In the genomic region with DNA sequence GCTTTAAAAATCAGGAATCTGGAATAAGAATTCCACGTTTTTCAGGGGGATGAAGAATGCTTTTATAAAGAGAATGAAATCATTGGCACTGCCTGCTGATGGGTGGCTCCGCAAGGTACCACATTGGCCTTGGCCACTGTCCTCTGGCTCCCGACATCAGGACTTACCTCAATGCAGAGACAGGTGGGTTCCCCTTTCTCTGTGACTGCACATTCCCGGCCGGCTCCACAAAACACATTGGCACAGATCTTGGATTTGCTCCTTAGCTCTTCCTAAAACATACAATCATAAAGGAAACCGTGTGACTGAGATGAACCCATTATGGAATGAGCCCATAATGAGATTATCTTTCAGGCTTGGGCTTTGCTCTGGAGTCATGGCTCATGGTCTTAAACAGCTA, we compare ENCODE assay signal across 21 cellular contexts. TPM values are rescaled to one million over a fixed set of nuclear protein-coding genes. Genes with fewer than 3 reads are reported as not detected.
A peak's percentile ranks its signal among the peaks of the same experiment; 100 is the strongest.
DNase-seq lines count a peak whose midpoint lies in the region; ATAC-seq and TF ChIP-seq lines count a peak whose summit lies in the region.
"Had no signal": no experiment of that assay in that cellular context is flagged by ENCODE, and none has a peak within 500 bp of the region (broad histone marks: within the 10 kb centered on the region; RNA-seq: fewer than 3 reads in every experiment).

No MANE protein-coding gene starts in this region.

- H3K4me3 ChIP-seq in AG04450 (ENCODE audit: low read depth, low read length) (no peak overlapping the region), WERI-Rb-1 (ENCODE audit: low read depth, low read length) (no peak overlapping the region), mesenchymal stem cell (ENCODE audit: insufficient read depth in 1 of 2, low read depth in 1 of 2, low read length in 2 of 2) (no peak overlapping the region)
- H3K4me3 ChIP-seq: Peyer's patch had no signal

- no peak overlapping the region for H3K18ac ChIP-seq in mesenchymal stem cell (ENCODE audit: low read depth in 1 of 2, low read length in 2 of 2)
- no peak overlapping the region for H3K18ac ChIP-seq in H9 (ENCODE audit: insufficient read length, low read depth, low read length)

- H2AFZ ChIP-seq in mesenchymal stem cell (ENCODE audit: low read depth, low read length) (no peak overlapping the region), H9 (ENCODE audit: low read length) (no peak overlapping the region)

- CTCF ChIA-PET in AG04450 (lab: Charles Lee): interaction anchor here (0.6 to 12.6 kb wide), 15 partner anchors 10 to 172 kb away, joined by 3 to 209 read pairs (median 4); no protein-coding TSS in a partner anchor

- no peaks in the 10 kb centered on the region for H4K20me1 ChIP-seq in H9 (ENCODE audit: control insufficient read depth, insufficient read depth, insufficient read length)

- peak overlapping the region; percentile 0 for H3K27ac ChIP-seq in AG04450 (ENCODE audit: low read depth, low read length)
- no peak overlapping the region; the same call in 1 of the 2 replicates for H3K27ac ChIP-seq in WERI-Rb-1
- no peak overlapping the region for H3K27ac ChIP-seq in mesenchymal stem cell (ENCODE audit: low read length, poor library complexity, severe bottlenecking)
- H3K27ac ChIP-seq in H9 (ENCODE audit: insufficient read length, low read depth, low read length): no peak overlapping the region
- H3K27ac ChIP-seq: KMS-11, Peyer's patch had no signal

- H3K9me3 Mint-ChIP-seq in HFFc6: no peaks in the 10 kb centered on the region
- peaks cover 0 to 5% of the 10 kb centered on the region in 2 experiments; a peak in 3 of 5 replicates for H3K9me3 Mint-ChIP-seq in H9
- H3K9me3 Mint-ChIP-seq: CD4-positive, CD25-positive, alpha-beta regulatory T cell had no signal

- H3K9ac ChIP-seq in mesenchymal stem cell (ENCODE audit: low read length) (peak overlapping the region; percentile 75), H9 (ENCODE audit: extremely low read depth, insufficient read length, low read length) (no peak overlapping the region)
- H3K9ac ChIP-seq: KMS-11 had no signal

- TF ChIP-seq CTCF in AG04450 (IDR thresholded peaks at IDR 0.05; ENCODE audit: low read depth, low read length): no peak
- TF ChIP-seq CTCF in HFFc6 (IDR thresholded peaks at IDR 0.05): no peak
- no peak for TF ChIP-seq CTCF in WERI-Rb-1 (IDR thresholded peaks at IDR 0.05; ENCODE audit: low read depth, low read length)
- TF ChIP-seq CTCF in H9 (conservative IDR thresholded peaks at IDR 0.05): no peak

- H4K8ac ChIP-seq in mesenchymal stem cell (ENCODE audit: low read length): no peak overlapping the region
- H4K8ac ChIP-seq in H9 (replicated peaks; ENCODE audit: insufficient read length, low read depth, low read length): no peak overlapping the region

- H3K4me2 ChIP-seq in mesenchymal stem cell (ENCODE audit: low read length, poor library complexity, severe bottlenecking) (no peak overlapping the region), H9 (ENCODE audit: insufficient read depth, insufficient read length, low read length) (no peak overlapping the region)
- H3K4me2 ChIP-seq: KMS-11 had no signal

- H3K4me3 Mint-ChIP-seq in HFFc6 (no peak overlapping the region), H9 (no peak overlapping the region)
- H3K4me3 Mint-ChIP-seq: B cell; CD4-positive, CD25-positive, alpha-beta regulatory T cell had no signal

- no peak overlapping the region for H2BK15ac ChIP-seq in mesenchymal stem cell (ENCODE audit: low read depth, poor library complexity, severe bottlenecking)
- no peak overlapping the region for H2BK15ac ChIP-seq in H9 (ENCODE audit: low read depth, low read length)

- no peak overlapping the region for H3K56ac ChIP-seq in H9 (ENCODE audit: insufficient read length, low read depth, low read length)

- H3K27ac Mint-ChIP-seq in HFFc6 (peak overlapping the region; percentile 88), H9 (no peak overlapping the region)
- H3K27ac Mint-ChIP-seq: B cell had no signal

- H2BK20ac ChIP-seq in H9 (ENCODE audit: low read depth, low read length, poor library complexity, severe bottlenecking): no peak overlapping the region

- H3K79me2 ChIP-seq in H9 (ENCODE audit: insufficient read depth, low read length): no peaks in the 10 kb centered on the region; the same call in 1 of the 2 replicates

- WGBS in mesenchymal stem cell: 96% methylated on average over 6 of the region's 6 CpGs
- WGBS in H9 (ENCODE audit: extremely low coverage, insufficient read length, low lambda C conversion rate): no CpG with 5 or more reads among the region's 6 CpGs

- H2BK12ac ChIP-seq in mesenchymal stem cell (ENCODE audit: low read length in 2 of 2) (no peak overlapping the region), H9 (ENCODE audit: insufficient read length, low read depth, low read length) (no peak overlapping the region)

- no peak overlapping the region for H3T11ph ChIP-seq in H9 (ENCODE audit: low read length)

- no peak overlapping the region for H4K5ac ChIP-seq in H9 (ENCODE audit: insufficient read length, low read depth, low read length)

- H3K4ac ChIP-seq in mesenchymal stem cell (ENCODE audit: low read depth in 1 of 2, low read length in 2 of 2) (no peak overlapping the region), H9 (ENCODE audit: low read depth, low read length) (no peak overlapping the region)

- H3K79me1 ChIP-seq in mesenchymal stem cell (replicated peaks; ENCODE audit: low read length, poor library complexity, severe bottlenecking): peaks cover 35% of the 10 kb centered on the region
- no peaks in the 10 kb centered on the region for H3K79me1 ChIP-seq in H9 (ENCODE audit: insufficient read depth, low read depth, low read length, poor library complexity, severe bottlenecking)

- no peaks in the 10 kb centered on the region for H3K23me2 ChIP-seq in H9 (ENCODE audit: insufficient read length, low read depth, low read length, poor library complexity, severe bottlenecking)

- no peak for DNase-seq in AG04450 (ENCODE audit: low read depth, low spot score)
- no peak for DNase-seq in HFFc6
- peak; percentile 37 for DNase-seq in WERI-Rb-1
- no peak for DNase-seq in mesenchymal stem cell
- DNase-seq in NCI-H1048 (lab: John Stamatoyannopoulos, UW): no peak
- DNase-seq in H9: no peak
- DNase-seq in activated CD4-positive, alpha-beta T cell treated with anti-CD3 and anti-CD28 coated beads for 4 hours: no peak
- DNase-seq: CD4-positive, CD25-positive, alpha-beta regulatory T cell; COR-L47; DMS 273 treated with DMSO at 0.1 percent for 48 hours; GOT3; NCI-H1092; NCI-H1436 treated with DMSO at 0.1 percent for 48 hours; NCI-H2029; NCI-H345; NCI-H524 treated with DMSO at 0.1 percent for 48 hours; Peyer's patch had no signal

- no peak for ATAC-seq in GM19455 (IDR thresholded peaks at IDR 0.05; ENCODE audit: unreplicated experiment)
- ATAC-seq: HepG2 had no signal

- H2BK5ac ChIP-seq in mesenchymal stem cell (ENCODE audit: low read depth, low read length, poor library complexity, severe bottlenecking) (no peak overlapping the region), H9 (ENCODE audit: insufficient read length, low read length) (no peak overlapping the region)

- H3K36me3 Mint-ChIP-seq in HFFc6 (ENCODE audit: low read depth) (peaks cover 53% of the 10 kb centered on the region), H9 (ENCODE audit: insufficient read depth in 1 of 3, low read depth in 3 of 3) (peaks cover 31 to 52% (median 52%) of the 10 kb centered on the region in 3 experiments)
- H3K36me3 Mint-ChIP-seq: CD4-positive, CD25-positive, alpha-beta regulatory T cell had no signal

- POLR2A ChIA-PET in AG04450 (lab: Yijun Ruan, JAX): no interaction called here

- H3K4me1 Mint-ChIP-seq in HFFc6 (ENCODE audit: low read depth) (peaks cover 62% of the 10 kb centered on the region), H9 (peaks cover 32% of the 10 kb centered on the region in 2 experiments)

- H3K4me1 ChIP-seq in mesenchymal stem cell (ENCODE audit: control insufficient read depth, insufficient read depth, low read depth, low read length) (peaks cover 13% of the 10 kb centered on the region), H9 (ENCODE audit: insufficient read depth, low read length) (peaks cover 6% of the 10 kb centered on the region; the same call in 1 of the 2 replicates)

- no peaks in the 10 kb centered on the region for H3K27me3 ChIP-seq in AG04450 (ENCODE audit: control insufficient read depth, insufficient read depth, low read length)
- no peaks in the 10 kb centered on the region for H3K27me3 ChIP-seq in WERI-Rb-1 (ENCODE audit: insufficient read depth, low read depth, severe bottlenecking)
- no peaks in the 10 kb centered on the region for H3K27me3 ChIP-seq in mesenchymal stem cell (ENCODE audit: control insufficient read depth in 1 of 2, insufficient read depth in 1 of 2, low read length in 2 of 2)
- no peaks in the 10 kb centered on the region for H3K27me3 ChIP-seq in H9 (ENCODE audit: insufficient read depth, low read length)
- H3K27me3 ChIP-seq: Peyer's patch had no signal

- peaks cover 8% of the 10 kb centered on the region for H3K27me3 Mint-ChIP-seq in HFFc6 (ENCODE audit: insufficient read depth)
- no peaks in the 10 kb centered on the region for H3K27me3 Mint-ChIP-seq in H9 (ENCODE audit: low read depth)
- H3K27me3 Mint-ChIP-seq: B cell had no signal

- H3K36me3 ChIP-seq in WERI-Rb-1 (peaks cover 18% of the 10 kb centered on the region), mesenchymal stem cell (ENCODE audit: control insufficient read depth in 1 of 2, insufficient read depth in 2 of 2, low read depth in 1 of 2, low read length in 2 of 2) (peaks cover 33 to 64% of the 10 kb centered on the region in 2 experiments)

- H3K14ac ChIP-seq in mesenchymal stem cell (ENCODE audit: low read length in 2 of 2) (no peak overlapping the region), H9 (ENCODE audit: insufficient read depth, low read length) (no peak overlapping the region)

- H2BK120ac ChIP-seq in mesenchymal stem cell (ENCODE audit: low read depth, low read length): no peak overlapping the region
- no peak overlapping the region for H2BK120ac ChIP-seq in H9 (ENCODE audit: low read depth, low read length, poor library complexity, severe bottlenecking)

- peak overlapping the region; percentile 31 for H2AK5ac ChIP-seq in mesenchymal stem cell (ENCODE audit: low read length, severe bottlenecking)
- no peak overlapping the region for H2AK5ac ChIP-seq in H9 (ENCODE audit: insufficient read length, low read length)

- no peak overlapping the region for H4K91ac ChIP-seq in mesenchymal stem cell (ENCODE audit: low read length)
- no peak overlapping the region for H4K91ac ChIP-seq in H9 (ENCODE audit: insufficient read length, low read depth, low read length)

- H3K9me3 ChIP-seq in AG04450 (ENCODE audit: control insufficient read depth, insufficient read depth, low read length): no peaks in the 10 kb centered on the region
- H3K9me3 ChIP-seq in WERI-Rb-1 (ENCODE audit: severe bottlenecking): no peaks in the 10 kb centered on the region
- no peaks in the 10 kb centered on the region for H3K9me3 ChIP-seq in mesenchymal stem cell (ENCODE audit: control insufficient read depth, low read length)
- no peaks in the 10 kb centered on the region for H3K9me3 ChIP-seq in H9 (ENCODE audit: control insufficient read depth, low read depth, low read length)
- H3K9me3 ChIP-seq: Peyer's patch had no signal

- H3K23ac ChIP-seq in mesenchymal stem cell (ENCODE audit: low read length in 2 of 2) (no peak overlapping the region), H9 (ENCODE audit: insufficient read length, low read depth, low read length) (no peak overlapping the region)

RNA-seq across cellular contexts. Expression of a gene that starts 35.0 kb away (rescaled TPM):
- polyA plus RNA-seq in AG04450 (2011; rRNA removed): 1,126 and 1,300 TPM in 2 replicates
- 1,078 and 1,284 TPM in 2 replicates for polyA minus RNA-seq in AG04450 (2011; rRNA and poly(A)+ RNA removed)
- 1,000 to 10,000 TPM; 1,595 to 1,958 (median 1,726) TPM for total RNA-seq in HFFc6 (2021; fragmentation: NEBNext Ultra II Directional; extraction: Animal tissue kit (Norgen Biotek cat#: 25700))
- polyA plus RNA-seq in mesenchymal stem cell (2013, experiment 1 of 2): 544 TPM
- 562 TPM for polyA plus RNA-seq in mesenchymal stem cell (2013, experiment 2 of 2)
- total RNA-seq in H9 (2021): 305 and 326 TPM in 2 replicates
- total RNA-seq: B cell had no signal
- polyA plus RNA-seq: CD4-positive, CD25-positive, alpha-beta regulatory T cell had no signal
